In genomic region chr20:35468671-35469334, GRCh38 we compare ENCODE assay signal across 2 cellular contexts.
TF ChIP-seq lines count a peak whose summit lies in the region.

No MANE protein-coding gene starts in this region.

TF ChIP-seq in GM23338, 12 proteins besides CTCF, POLR2A, EP300 and RAD21:
- no peak for TF ChIP-seq JUNB (IDR thresholded peaks at IDR 0.05; ENCODE audit: unreplicated experiment)
- no peak for TF ChIP-seq STAT1 (IDR thresholded peaks at IDR 0.05; ENCODE audit: unreplicated experiment)
- no peak for TF ChIP-seq ZNF114 (CRISPR knock-in tag; IDR thresholded peaks at IDR 0.05)
- TF ChIP-seq EZH2phosphoT487 (IDR thresholded peaks at IDR 0.05; ENCODE audit: unreplicated experiment): no peak
- TF ChIP-seq, protein P1, sequence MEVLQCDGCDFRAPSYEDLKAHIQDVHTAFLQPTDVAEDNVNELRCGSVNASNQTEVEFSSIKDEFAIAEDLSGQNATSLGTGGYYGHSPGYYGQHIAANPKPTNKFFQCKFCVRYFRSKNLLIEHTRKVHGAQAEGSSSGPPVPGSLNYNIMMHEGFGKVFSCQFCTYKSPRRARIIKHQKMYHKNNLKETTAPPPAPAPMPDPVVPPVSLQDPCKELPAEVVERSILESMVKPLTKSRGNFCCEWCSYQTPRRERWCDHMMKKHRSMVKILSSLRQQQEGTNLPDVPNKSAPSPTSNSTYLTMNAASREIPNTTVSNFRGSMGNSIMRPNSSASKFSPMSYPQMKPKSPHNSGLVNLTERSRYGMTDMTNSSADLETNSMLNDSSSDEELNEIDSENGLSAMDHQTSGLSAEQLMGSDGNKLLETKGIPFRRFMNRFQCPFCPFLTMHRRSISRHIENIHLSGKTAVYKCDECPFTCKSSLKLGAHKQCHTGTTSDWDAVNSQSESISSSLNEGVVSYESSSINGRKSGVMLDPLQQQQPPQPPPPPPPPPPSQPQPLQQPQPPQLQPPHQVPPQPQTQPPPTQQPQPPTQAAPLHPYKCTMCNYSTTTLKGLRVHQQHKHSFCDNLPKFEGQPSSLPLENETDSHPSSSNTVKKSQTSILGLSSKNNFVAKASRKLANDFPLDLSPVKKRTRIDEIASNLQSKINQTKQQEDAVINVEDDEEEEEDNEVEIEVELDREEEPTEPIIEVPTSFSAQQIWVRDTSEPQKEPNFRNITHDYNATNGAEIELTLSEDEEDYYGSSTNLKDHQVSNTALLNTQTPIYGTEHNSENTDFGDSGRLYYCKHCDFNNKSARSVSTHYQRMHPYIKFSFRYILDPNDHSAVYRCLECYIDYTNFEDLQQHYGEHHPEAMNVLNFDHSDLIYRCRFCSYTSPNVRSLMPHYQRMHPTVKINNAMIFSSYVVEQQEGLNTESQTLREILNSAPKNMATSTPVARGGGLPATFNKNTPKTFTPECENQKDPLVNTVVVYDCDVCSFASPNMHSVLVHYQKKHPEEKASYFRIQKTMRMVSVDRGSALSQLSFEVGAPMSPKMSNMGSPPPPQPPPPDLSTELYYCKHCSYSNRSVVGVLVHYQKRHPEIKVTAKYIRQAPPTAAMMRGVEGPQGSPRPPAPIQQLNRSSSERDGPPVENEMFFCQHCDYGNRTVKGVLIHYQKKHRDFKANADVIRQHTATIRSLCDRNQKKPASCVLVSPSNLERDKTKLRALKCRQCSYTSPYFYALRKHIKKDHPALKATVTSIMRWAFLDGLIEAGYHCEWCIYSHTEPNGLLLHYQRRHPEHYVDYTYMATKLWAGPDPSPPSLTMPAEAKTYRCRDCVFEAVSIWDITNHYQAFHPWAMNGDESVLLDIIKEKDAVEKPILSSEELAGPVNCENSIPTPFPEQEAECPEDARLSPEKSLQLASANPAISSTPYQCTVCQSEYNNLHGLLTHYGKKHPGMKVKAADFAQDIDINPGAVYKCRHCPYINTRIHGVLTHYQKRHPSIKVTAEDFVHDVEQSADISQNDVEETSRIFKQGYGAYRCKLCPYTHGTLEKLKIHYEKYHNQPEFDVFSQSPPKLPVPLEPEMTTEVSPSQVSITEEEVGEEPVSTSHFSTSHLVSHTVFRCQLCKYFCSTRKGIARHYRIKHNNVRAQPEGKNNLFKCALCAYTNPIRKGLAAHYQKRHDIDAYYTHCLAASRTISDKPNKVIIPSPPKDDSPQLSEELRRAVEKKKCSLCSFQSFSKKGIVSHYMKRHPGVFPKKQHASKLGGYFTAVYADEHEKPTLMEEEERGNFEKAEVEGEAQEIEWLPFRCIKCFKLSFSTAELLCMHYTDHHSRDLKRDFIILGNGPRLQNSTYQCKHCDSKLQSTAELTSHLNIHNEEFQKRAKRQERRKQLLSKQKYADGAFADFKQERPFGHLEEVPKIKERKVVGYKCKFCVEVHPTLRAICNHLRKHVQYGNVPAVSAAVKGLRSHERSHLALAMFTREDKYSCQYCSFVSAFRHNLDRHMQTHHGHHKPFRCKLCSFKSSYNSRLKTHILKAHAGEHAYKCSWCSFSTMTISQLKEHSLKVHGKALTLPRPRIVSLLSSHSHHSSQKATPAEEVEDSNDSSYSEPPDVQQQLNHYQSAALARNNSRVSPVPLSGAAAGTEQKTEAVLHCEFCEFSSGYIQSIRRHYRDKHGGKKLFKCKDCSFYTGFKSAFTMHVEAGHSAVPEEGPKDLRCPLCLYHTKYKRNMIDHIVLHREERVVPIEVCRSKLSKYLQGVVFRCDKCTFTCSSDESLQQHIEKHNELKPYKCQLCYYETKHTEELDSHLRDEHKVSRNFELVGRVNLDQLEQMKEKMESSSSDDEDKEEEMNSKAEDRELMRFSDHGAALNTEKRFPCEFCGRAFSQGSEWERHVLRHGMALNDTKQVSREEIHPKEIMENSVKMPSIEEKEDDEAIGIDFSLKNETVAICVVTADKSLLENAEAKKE (CRISPR knock-in tag; IDR thresholded peaks at IDR 0.05): no peak
- no peak for TF ChIP-seq ETS1 (IDR thresholded peaks at IDR 0.05)

TF ChIP-seq in K562, 482 proteins besides CTCF, POLR2A, EP300 and RAD21:
- TF ChIP-seq ATF3 (IDR thresholded peaks at IDR 0.05) (peak; percentile 60), ATF3 (CRISPR knock-in tag; conservative IDR thresholded peaks at IDR 0.05) (no peak), CEBPG (CRISPR knock-in tag; IDR thresholded peaks at IDR 0.05) (peak; percentile 58; the same call in 1 of the 2 replicates), CEBPG (tag; conservative IDR thresholded peaks at IDR 0.05 in 1 of 2, IDR thresholded peaks at IDR 0.05 in 1 of 2) (peak; percentile 78), JUND (IDR thresholded peaks at IDR 0.05; ENCODE audit: borderline replicate concordance, low read depth, low read length) (0 out of 2 replicates have a peak, but pooled peaks have one; percentile 7), JUND (tag; IDR thresholded peaks at IDR 0.05; ENCODE audit: borderline replicate concordance, low read depth, low read length) (no peak), CEBPB (tag; IDR thresholded peaks at IDR 0.05) (peak; percentile 49; the same call in 1 of the 2 replicates), ZNF324 (CRISPR knock-in tag; IDR thresholded peaks at IDR 0.05) (no peak)
